In genomic region chr14:77041837-77042557, GRCh38 we compare ENCODE assay signal across 8 cellular contexts. TPM values are rescaled to one million over a fixed set of nuclear protein-coding genes. Genes with fewer than 3 reads are reported as not detected.
DNase-seq lines count a peak whose midpoint lies in the region; ATAC-seq and TF ChIP-seq lines count a peak whose summit lies in the region.

No MANE protein-coding gene starts in this region.

- H3K9ac ChIP-seq in iPS-15b (ENCODE audit: low read depth, low read length) (peak overlapping the region; percentile 8), smooth muscle cell (ENCODE audit: low read depth) (peak overlapping the region; percentile 87)

- peaks cover 47% of the 10 kb centered on the region for H3F3A ChIP-seq in smooth muscle cell (ENCODE audit: low read depth)

- 22% methylated on average over 14 of the region's 14 CpGs for WGBS in smooth muscle cell (ENCODE audit: low lambda C conversion rate)

- TF ChIP-seq CTCF in smooth muscle cell (IDR thresholded peaks at IDR 0.05; ENCODE audit: borderline replicate concordance, insufficient read depth, poor library complexity, severe bottlenecking) (no peak), BE2C (IDR thresholded peaks at IDR 0.05; ENCODE audit: low read depth, low read length) (no peak)

- H3K4me1 ChIP-seq in iPS-15b (ENCODE audit: control insufficient read depth, insufficient read depth, low read length) (peaks cover 49% of the 10 kb centered on the region), smooth muscle cell (ENCODE audit: low read depth) (peaks cover 76% of the 10 kb centered on the region), BE2C (peaks cover 68% of the 10 kb centered on the region)

- H3K79me2 ChIP-seq in smooth muscle cell (ENCODE audit: low read depth), result no peaks in the 10 kb centered on the region

- H3K4me2 ChIP-seq in smooth muscle cell, result peak overlapping the region; percentile 81

- no peak for ATAC-seq in GM18858 (IDR thresholded peaks at IDR 0.05; ENCODE audit: unreplicated experiment)

- H2AFZ ChIP-seq in smooth muscle cell (ENCODE audit: low read depth), result no peak overlapping the region

- no peaks in the 10 kb centered on the region for H3K36me3 ChIP-seq in iPS-15b (ENCODE audit: control insufficient read depth, insufficient read depth, low read length)
- no peaks in the 10 kb centered on the region for H3K36me3 ChIP-seq in smooth muscle cell (ENCODE audit: low read depth)
- no peaks in the 10 kb centered on the region for H3K36me3 ChIP-seq in BE2C

- H4K20me1 ChIP-seq in smooth muscle cell (ENCODE audit: low read depth), result no peaks in the 10 kb centered on the region

- H3K9me3 ChIP-seq in iPS-15b (ENCODE audit: control insufficient read depth, insufficient read depth, low read length) (no peaks in the 10 kb centered on the region), smooth muscle cell (replicated peaks; ENCODE audit: low read depth) (no peaks in the 10 kb centered on the region), BE2C (no peaks in the 10 kb centered on the region)

- H3K4me3 ChIP-seq in iPS-15b (ENCODE audit: low read depth, low read length), result no peak overlapping the region
- H3K4me3 ChIP-seq in smooth muscle cell, result no peak overlapping the region
- H3K4me3 ChIP-seq in BE2C (ENCODE audit: low read depth, low read length), result no peak overlapping the region

- H3K27me3 ChIP-seq in iPS-15b (ENCODE audit: control insufficient read depth, insufficient read depth, low read length) (no peaks in the 10 kb centered on the region), smooth muscle cell (ENCODE audit: low read depth) (no peaks in the 10 kb centered on the region), BE2C (no peaks in the 10 kb centered on the region)

- DNase-seq in COLO668 (lab: John Stamatoyannopoulos, UW; ENCODE audit: unreplicated experiment), result peak; percentile 33
- peak; percentile 58 for DNase-seq in NCI-H1092 (lab: John Stamatoyannopoulos, UW)
- DNase-seq in smooth muscle cell (lab: John Stamatoyannopoulos, UW; ENCODE audit: unreplicated experiment), result no peak
- no peak for DNase-seq in stimulated activated CD4-positive, alpha-beta T cell treated with anti-CD3 and anti-CD28 coated beads, Interleukin-2, amount 100 ng/mL, for 48 hours
- DNase-seq in BE2C, result no peak

- H3K27ac ChIP-seq in angular gyrus (ENCODE audit: low read depth, low read length), result peak overlapping the region; percentile 94
- H3K27ac ChIP-seq in smooth muscle cell (ENCODE audit: low read depth), result peak overlapping the region; percentile 99

RNA-seq across cellular contexts. Expression of gene IRF2BPL, which starts 13.5 kb away (rescaled TPM):
- total RNA-seq in smooth muscle cell, result 33.2 and 33.9 TPM in 2 replicates
- 58.0 and 66.3 TPM in 2 replicates for polyA plus RNA-seq in smooth muscle cell
- polyA plus RNA-seq in BE2C (2012; ENCODE audit: insufficient read depth, insufficient read length, low read depth), result 148 TPM

RNA-seq across cellular contexts. Expression of gene CIPC, which starts 56.1 kb away (rescaled TPM):
- total RNA-seq in smooth muscle cell, result 14.3 and 15.1 TPM in 2 replicates
- 3.6 and 5.6 TPM in 2 replicates for polyA plus RNA-seq in smooth muscle cell
- polyA plus RNA-seq in BE2C (2012; ENCODE audit: insufficient read depth, insufficient read length, low read depth), result 28.9 TPM

Comparison
In these comparisons a context has a peak if more than half of its experiments do, and no peak if none do; other contexts are left out.
1. DNase-seq: peak in COLO668 (single experiment) and NCI-H1092 (single experiment); none in smooth muscle cell (single experiment), stimulated activated CD4-positive, alpha-beta T cell treated with anti-CD3 and anti-CD28 coated beads, Interleukin-2, amount 100 ng/mL, for 48 hours (0 of 2) and BE2C (single experiment).